Comparison of ENCODE assay signal across 9 cellular contexts in genomic region chr11:114317738-114318137, GRCh38. TPM values are rescaled to one million over a fixed set of nuclear protein-coding genes. Genes with fewer than 3 reads are reported as not detected.
DNase-seq lines count a peak whose midpoint lies in the region; ATAC-seq, FAIRE-seq and TF ChIP-seq lines count a peak whose summit lies in the region.
"Had no signal": no experiment of that assay in that cellular context is flagged by ENCODE, and none has a peak within 500 bp of the region (broad histone marks: within the 10 kb centered on the region; RNA-seq: fewer than 3 reads in every experiment).

No MANE protein-coding gene starts in this region.

- TF ChIP-seq CTCF in VCaP (conservative IDR thresholded peaks at IDR 0.05) (peak; percentile 51), kidney (IDR thresholded peaks at IDR 0.05; ENCODE audit: borderline replicate concordance, extremely low read depth, insufficient read depth) (peak; percentile 44)

- peak; percentile 18 for DNase-seq in Ammon's horn (ENCODE audit: low spot score)
- DNase-seq in kidney, result no peak
- no peak for DNase-seq in stimulated activated CD8-positive, alpha-beta memory T cell treated with anti-CD3 and anti-CD28 coated beads, Interleukin-4, amount 100 ng/mL, for 48 hours
- DNase-seq in naive thymus-derived CD8-positive, alpha-beta T cell, result no peak

- H3K4me3 Mint-ChIP-seq in naive thymus-derived CD8-positive, alpha-beta T cell, result no peak overlapping the region
- H3K4me3 Mint-ChIP-seq: central memory CD8-positive, alpha-beta T cell had no signal

- peak overlapping the region; percentile 62; the same call in 1 of the 2 replicates for H3K27ac ChIP-seq in HUES64 (ENCODE audit: low read depth, low read length)
- H3K27ac ChIP-seq in VCaP, result peak overlapping the region; percentile 94
- no peak overlapping the region for H3K27ac ChIP-seq in kidney (ENCODE audit: low read depth in 2 of 2, low read length in 2 of 2)

- POLR2A ChIA-PET in naive thymus-derived CD8-positive, alpha-beta T cell (lab: Charles Lee), result no interaction called here

- peak overlapping the region in 5 of 10 donors; percentile 5 to 91 (median 57) for H3K27ac Mint-ChIP-seq in naive thymus-derived CD8-positive, alpha-beta T cell

- peaks cover 13 to 43% (median 34%) of the 10 kb centered on the region in 4 donors for H3K4me1 Mint-ChIP-seq in naive thymus-derived CD8-positive, alpha-beta T cell

- H3K9me3 ChIP-seq in HUES64 (ENCODE audit: insufficient read depth, low read depth, low read length), result no peaks in the 10 kb centered on the region
- H3K9me3 ChIP-seq in kidney (ENCODE audit: control insufficient read depth in 1 of 2, low read length in 2 of 2), result no peaks in the 10 kb centered on the region

- no peak for ATAC-seq in HG02870 (IDR thresholded peaks at IDR 0.05; ENCODE audit: unreplicated experiment)
- ATAC-seq in HG03378 (IDR thresholded peaks at IDR 0.05; ENCODE audit: unreplicated experiment), result no peak
- no peak for ATAC-seq in naive thymus-derived CD8-positive, alpha-beta T cell

- H3K9me3 Mint-ChIP-seq in naive thymus-derived CD8-positive, alpha-beta T cell, result no peaks in the 10 kb centered on the region
- H3K9me3 Mint-ChIP-seq: central memory CD8-positive, alpha-beta T cell had no signal

- intact Hi-C loops in kidney (cut with DNase I), result no loop called here

- H3K36me3 Mint-ChIP-seq in naive thymus-derived CD8-positive, alpha-beta T cell, result peaks cover 0 to 2% (median 0%) of the 10 kb centered on the region in 3 donors

- H3K27me3 ChIP-seq in HUES64 (ENCODE audit: insufficient read depth, low read length), result no peaks in the 10 kb centered on the region

- H3K36me3 ChIP-seq in HUES64 (ENCODE audit: insufficient read depth, low read length) (no peaks in the 10 kb centered on the region), kidney (ENCODE audit: control insufficient read depth in 1 of 2, insufficient read depth in 2 of 2, low read length in 2 of 2) (no peaks in the 10 kb centered on the region)

- FAIRE-seq in kidney (lab: Jason Lieb, UNC), result no peak

- H3K4me1 ChIP-seq in HUES64 (ENCODE audit: insufficient read depth, low read length), result peaks cover 45% of the 10 kb centered on the region
- peaks cover 0 to 2% of the 10 kb centered on the region in 2 donors for H3K4me1 ChIP-seq in kidney (ENCODE audit: control insufficient read depth in 1 of 2, insufficient read depth in 1 of 2, low read depth in 1 of 2, low read length in 2 of 2)

- peaks cover 0 to 13% (median 3%) of the 10 kb centered on the region in 5 donors for H3K27me3 Mint-ChIP-seq in naive thymus-derived CD8-positive, alpha-beta T cell

- 9% methylated on average over 4 of the region's 5 CpGs for WGBS in HUES64

- H3K9ac ChIP-seq in HUES64 (ENCODE audit: low read depth, low read length), result no peak overlapping the region
- H3K9ac ChIP-seq in kidney (ENCODE audit: low read length in 2 of 2), result no peak overlapping the region

- H3K4me3 ChIP-seq in HUES64 (ENCODE audit: low read length), result no peak overlapping the region
- H3K4me3 ChIP-seq in kidney (ENCODE audit: low read length in 2 of 2), result no peak overlapping the region

RNA-seq across cellular contexts. Expression of gene NNMT, which starts 21.5 kb away (rescaled TPM):
- polyA plus RNA-seq in HUES64 (2013, experiment 1 of 2), result 0.55 TPM
- 1.8 TPM for polyA plus RNA-seq in HUES64 (2013, experiment 2 of 2)
- 1,451 TPM for total RNA-seq in kidney
- polyA plus RNA-seq in kidney (ENCODE audit: insufficient read depth, low read depth, low replicate concordance), result 91.9 TPM
- total RNA-seq in naive thymus-derived CD8-positive, alpha-beta T cell, result not detected
- not detected for polyA plus RNA-seq in naive thymus-derived CD8-positive, alpha-beta T cell

Comparison
In these comparisons a context has a peak if more than half of its experiments do, and no peak if none do; other contexts are left out.
1. H3K27ac ChIP-seq: peak in HUES64 (single experiment) and VCaP (single experiment); none in kidney (0 of 2).
2. RNA of gene NNMT, which starts 21.5 kb away (total RNA-seq): 1,451 TPM in kidney (single experiment); not detected in naive thymus-derived CD8-positive, alpha-beta T cell; every median in the first group is over 1,000 times any median in the second.